In the genomic region with DNA sequence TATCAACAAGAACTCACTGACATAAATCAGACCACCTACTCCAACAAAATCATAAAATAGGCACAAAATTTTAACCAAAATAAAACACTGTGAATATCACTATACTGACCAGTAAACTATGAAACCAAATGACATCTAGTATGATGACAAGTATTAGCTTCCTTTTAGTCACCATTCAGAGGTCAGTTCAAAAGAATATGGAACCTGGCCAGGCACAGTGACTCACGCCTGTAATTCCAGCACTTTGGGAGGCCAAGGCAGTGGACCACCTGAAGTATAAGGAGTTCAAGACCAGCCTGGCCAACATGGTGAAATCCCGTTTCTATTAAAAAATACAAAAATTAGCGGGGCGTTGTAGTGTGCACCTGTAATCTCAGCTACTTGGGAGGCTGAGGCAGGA, we compare ENCODE assay signal across 12 cellular contexts.
A peak's percentile ranks its signal among the peaks of the same experiment; 100 is the strongest.
DNase-seq lines count a peak whose midpoint lies in the region; ATAC-seq and TF ChIP-seq lines count a peak whose summit lies in the region.
"Had no signal": no experiment of that assay in that cellular context is flagged by ENCODE, and none has a peak within 500 bp of the region (broad histone marks: within the 10 kb centered on the region; RNA-seq: fewer than 3 reads in every experiment).

No MANE protein-coding gene starts in this region.

- H3K4me1 ChIP-seq in PC-3 (ENCODE audit: insufficient read depth, low read length), result peaks cover 5% of the 10 kb centered on the region
- H3K4me1 ChIP-seq: pancreas, vagina had no signal

- peaks cover 19% of the 10 kb centered on the region for H3K4me1 Mint-ChIP-seq in chondrocyte (ENCODE audit: low read depth)

- H4K20me1 ChIP-seq in PC-3 (ENCODE audit: low read length), result no peaks in the 10 kb centered on the region

- POLR2A ChIA-PET in PC-3 (lab: Charles Lee; ENCODE audit: unreplicated experiment), result interaction anchor here (0.6 kb wide), 1 partner anchor 724 kb away, joined by 3 read pairs; no protein-coding TSS in a partner anchor

- no peak overlapping the region for H2AFZ ChIP-seq in PC-3 (ENCODE audit: low read length)

- peaks cover 20% of the 10 kb centered on the region for H3K36me3 Mint-ChIP-seq in chondrocyte (ENCODE audit: low read depth)

- H3K27ac Mint-ChIP-seq in chondrocyte (ENCODE audit: unreplicated experiment), result peak overlapping the region; percentile 52

- DNase-seq in EH (ENCODE audit: low read depth) (peak; percentile 78), PC-3 (peak; percentile 88), chondrocyte (ENCODE audit: low spot score) (no peak), posterior vena cava (ENCODE audit: low spot score) (peak; percentile 72), NCI-H748 (lab: John Stamatoyannopoulos, UW; ENCODE audit: unreplicated experiment) (no peak), GM20000 (ENCODE audit: low spot score) (no peak), putamen (ENCODE audit: low spot score) (no peak)
- DNase-seq: activated gamma-delta T cell treated with Interleukin-2 at 50 U/mL for 16 hours, NCI-H1694 had no signal

- H3K9me3 ChIP-seq in PC-3 (ENCODE audit: low read length), result no peaks in the 10 kb centered on the region
- H3K9me3 ChIP-seq: pancreas, vagina had no signal

- no peaks in the 10 kb centered on the region for H3K27me3 ChIP-seq in PC-3 (ENCODE audit: low read length)
- H3K27me3 ChIP-seq: pancreas, vagina had no signal

- H3K4me3 Mint-ChIP-seq in chondrocyte (ENCODE audit: unreplicated experiment), result no peak overlapping the region

- peak; percentile 93 for ATAC-seq in PC-3
- ATAC-seq in GM18867 (IDR thresholded peaks at IDR 0.05; ENCODE audit: unreplicated experiment), result no peak

- no peaks in the 10 kb centered on the region for H3K9me3 Mint-ChIP-seq in chondrocyte (ENCODE audit: low read depth)

- intact Hi-C loops in PC-3 (cut with micrococcal nuclease), result no loop called here
- intact Hi-C loops in posterior vena cava (cut with DNase I), result no loop called here

- H3K9ac ChIP-seq in PC-3 (ENCODE audit: low read length), result no peak overlapping the region

- CTCF ChIA-PET in PC-3 (lab: Charles Lee), result no interaction called here

- no TSS peak for BruUV-seq in PC-3 (replicated peaks; lab: Mats Ljungman, UMichigan)

- H3K36me3 ChIP-seq in PC-3 (ENCODE audit: low read depth, low read length), result peaks cover 43% of the 10 kb centered on the region

- H3K79me2 ChIP-seq in PC-3 (ENCODE audit: low read length), result peaks cover 12% of the 10 kb centered on the region

- H3K27ac ChIP-seq in PC-3 (ENCODE audit: low read length), result no peak overlapping the region
- H3K27ac ChIP-seq: pancreas, vagina had no signal

- TF ChIP-seq CTCF in PC-3 (conservative IDR thresholded peaks at IDR 0.05; ENCODE audit: low read depth, low read length) (no peak), chondrocyte (IDR thresholded peaks at IDR 0.05) (no peak), GM20000 (IDR thresholded peaks at IDR 0.05; ENCODE audit: extremely low read depth, missing control alignments) (no peak)

- no peaks in the 10 kb centered on the region for H3F3A ChIP-seq in PC-3 (ENCODE audit: low read length, unreplicated experiment)

- H3K4me2 ChIP-seq in PC-3 (ENCODE audit: low read length), result no peak overlapping the region

- H3K9me2 ChIP-seq in PC-3 (replicated peaks; ENCODE audit: low read length), result no peaks in the 10 kb centered on the region

- H3K4me3 ChIP-seq in PC-3 (ENCODE audit: low read length), result no peak overlapping the region
- H3K4me3 ChIP-seq: pancreas, vagina had no signal

- H3K27me3 Mint-ChIP-seq in chondrocyte (ENCODE audit: low read depth), result no peaks in the 10 kb centered on the region

Comparison
In these comparisons a context has a peak if more than half of its experiments do, and no peak if none do; other contexts are left out.
1. DNase-seq: peak in EH (single experiment), PC-3 (single experiment) and posterior vena cava (single experiment); none in chondrocyte (single experiment), NCI-H748 (single experiment), GM20000 (single experiment) and putamen (single experiment).